In the genomic region with DNA sequence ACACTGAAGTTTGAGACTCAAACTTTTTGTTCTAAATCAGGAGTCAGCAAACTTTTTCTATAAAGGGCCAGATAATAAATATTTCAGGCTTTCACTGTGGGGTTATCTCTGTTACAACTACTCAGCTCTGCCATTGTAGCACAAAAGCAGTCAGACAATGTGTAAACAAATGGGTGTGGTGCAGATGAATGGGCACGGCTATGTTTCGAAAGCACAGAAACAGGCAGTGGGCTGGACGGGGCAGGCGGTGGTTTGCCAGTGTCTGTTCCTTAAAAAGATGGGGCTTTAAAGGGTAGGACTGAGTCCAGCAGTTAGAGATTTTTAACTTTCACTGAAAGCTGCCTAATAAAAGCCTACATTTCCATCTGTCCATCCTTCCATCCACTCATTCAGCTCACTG, we compare ENCODE assay signal across 13 cellular contexts. TPM values are rescaled to one million over a fixed set of nuclear protein-coding genes. Genes with fewer than 3 reads are reported as not detected.
DNase-seq lines count a peak whose midpoint lies in the region; ATAC-seq and TF ChIP-seq lines count a peak whose summit lies in the region.
"Had no signal": no experiment of that assay in that cellular context is flagged by ENCODE, and none has a peak within 500 bp of the region (broad histone marks: within the 10 kb centered on the region; RNA-seq: fewer than 3 reads in every experiment).

No MANE protein-coding gene starts in this region.

- no peaks in the 10 kb centered on the region for H3K27me3 Mint-ChIP-seq in MCF 10A (ENCODE audit: insufficient read depth, unreplicated experiment)

- H3K36me3 ChIP-seq in breast epithelium (no peaks in the 10 kb centered on the region), aorta (ENCODE audit: control insufficient read depth in 1 of 2, insufficient read depth in 2 of 2, low read length in 1 of 2) (peaks cover 0 to 2% of the 10 kb centered on the region in 2 donors)
- H3K36me3 ChIP-seq: ovary had no signal

- no peaks in the 10 kb centered on the region for H3K4me1 ChIP-seq in breast epithelium
- H3K4me1 ChIP-seq in aorta (ENCODE audit: control insufficient read depth in 1 of 2, insufficient read depth in 2 of 2, low read length in 2 of 2) = no peaks in the 10 kb centered on the region

- no peak overlapping the region for H3K4me3 ChIP-seq in breast epithelium
- H3K4me3 ChIP-seq in aorta (ENCODE audit: low read length in 2 of 2) = no peak overlapping the region
- H3K4me3 ChIP-seq: ovary had no signal

- no peak overlapping the region for H3K4me3 Mint-ChIP-seq in MCF 10A (ENCODE audit: unreplicated experiment)

- TF ChIP-seq CTCF in MCF 10A (IDR thresholded peaks at IDR 0.05; ENCODE audit: unreplicated experiment) (no peak), breast epithelium (IDR thresholded peaks at IDR 0.05) (no peak), RWPE1 (conservative IDR thresholded peaks at IDR 0.05; ENCODE audit: low read depth) (no peak)

- H3K27ac ChIP-seq in breast epithelium (no peak overlapping the region), RWPE1 (peak overlapping the region; percentile 3; the same call in 1 of the 2 replicates), aorta (ENCODE audit: low read depth in 1 of 2, low read length in 2 of 2) (no peak overlapping the region)
- H3K27ac ChIP-seq: HL-60, ovary had no signal

- H3K9me3 ChIP-seq in breast epithelium = no peaks in the 10 kb centered on the region
- H3K9me3 ChIP-seq in aorta (ENCODE audit: control insufficient read depth, low read length) = no peaks in the 10 kb centered on the region
- H3K9me3 ChIP-seq: ovary had no signal

- H3K27me3 ChIP-seq in breast epithelium (no peaks in the 10 kb centered on the region), aorta (ENCODE audit: control insufficient read depth in 1 of 2, insufficient read depth in 2 of 2, low read length in 1 of 2) (no peaks in the 10 kb centered on the region)
- H3K27me3 ChIP-seq: ovary had no signal

- POLR2A ChIA-PET in MCF 10A (lab: Yijun Ruan, JAX) = interaction anchor here (0.6 to 3.2 kb wide), 11 partner anchors 8 to 917 kb away, joined by 3 to 22 read pairs (median 4); a partner anchor contains a TSS
- POLR2A ChIA-PET in RWPE1 (lab: Yijun Ruan, JAX; ENCODE audit: low non-redundant PET) = interaction anchor here (0.5 to 1.1 kb wide), 2 partner anchors 90 to 93 kb away, joined by 4 read pairs; a partner anchor contains a TSS

- CTCF ChIA-PET in MCF 10A (lab: Yijun Ruan, JAX) = interaction anchor here (0.6 to 42.5 kb wide), 6 partner anchors 10 to 299 kb away, joined by 3 to 1450 read pairs (median 6); a partner anchor contains a TSS
- CTCF ChIA-PET in RWPE1 (lab: Yijun Ruan, JAX) = interaction anchor here (0.7 to 1.7 kb wide), 2 partner anchors 17 to 93 kb away, joined by 3 to 12 read pairs; a partner anchor contains a TSS

- H3K9me3 Mint-ChIP-seq in MCF 10A (ENCODE audit: unreplicated experiment) = no peaks in the 10 kb centered on the region

- DNase-seq in MCF 10A (ENCODE audit: unreplicated experiment) (peak; percentile 67), breast epithelium (ENCODE audit: low spot score in 2 of 2) (no peak), RWPE1 (ENCODE audit: low spot score) (peak; percentile 59), left lobe of liver (ENCODE audit: low spot score) (no peak), aorta (peak in 1 of 2 donors; percentile 59), NCI-H2107 treated with DMSO at 0.1 percent for 48 hours (lab: John Stamatoyannopoulos, UW; ENCODE audit: unreplicated experiment) (no peak), HUDEP-2 (lab: John Stamatoyannopoulos, UW; ENCODE audit: unreplicated experiment in 76 of 76) (no peak), NCI-H2029 treated with DMSO at 0.1 percent for 48 hours (lab: John Stamatoyannopoulos, UW) (no peak)
- DNase-seq: activated CD4-positive, alpha-beta T cell treated with anti-CD3 and anti-CD28 coated beads, Interleukin-2, amount 50 U/mL, for 1 hour; NCI-H1048; ovary; T-helper 1 cell had no signal

- no TSS peak for BruUV-seq in MCF 10A (replicated peaks; lab: Mats Ljungman, UMichigan)

- no peak overlapping the region for H3K27ac Mint-ChIP-seq in MCF 10A (ENCODE audit: low read depth, unreplicated experiment)

- no peak for TF ChIP-seq POLR2A in breast epithelium (IDR thresholded peaks at IDR 0.05)

- peaks cover 43% of the 10 kb centered on the region for H3K4me1 Mint-ChIP-seq in MCF 10A (ENCODE audit: insufficient read depth, unreplicated experiment)

- intact Hi-C loops in MCF 10A (cut with micrococcal nuclease) (no loop called here), breast epithelium (cut with DNase I; ENCODE audit: low total_unique reads) (no loop called here), aorta (cut with DNase I) (no loop called here)

- ATAC-seq in left lobe of liver (peak; percentile 45), aorta (ENCODE audit: low FRiP score) (peak; percentile 34)

- WGBS in aorta, 2 donors = 67 to 72% methylated on average over 4 of the region's 4 CpGs

- H3K36me3 Mint-ChIP-seq in MCF 10A (ENCODE audit: insufficient read depth, unreplicated experiment) = peaks cover 9% of the 10 kb centered on the region

RNA-seq across cellular contexts. Expression of a gene that starts 48.9 kb away (rescaled TPM):
- total RNA-seq in MCF 10A (2022) (94.7 and 102 TPM in 2 replicates), breast epithelium (10 to 100 TPM; 72.2 to 93.4 (median 86.3) TPM), left lobe of liver (11.0 TPM), aorta (10 to 100 TPM; 31.8 to 43.6 TPM)
- 10 to 100 TPM; 74.1 to 89.5 TPM for polyA plus RNA-seq in aorta

Comparison
In these comparisons a context has a peak if more than half of its experiments do, and no peak if none do; other contexts are left out.
1. DNase-seq: peak in MCF 10A (single experiment) and RWPE1 (single experiment); none in breast epithelium (0 of 2), left lobe of liver (single experiment), NCI-H2107 treated with DMSO at 0.1 percent for 48 hours (single experiment), HUDEP-2 (0 of 76) and NCI-H2029 treated with DMSO at 0.1 percent for 48 hours (single experiment).